Comparison of ENCODE assay signal across 13 cellular contexts in the genomic region with DNA sequence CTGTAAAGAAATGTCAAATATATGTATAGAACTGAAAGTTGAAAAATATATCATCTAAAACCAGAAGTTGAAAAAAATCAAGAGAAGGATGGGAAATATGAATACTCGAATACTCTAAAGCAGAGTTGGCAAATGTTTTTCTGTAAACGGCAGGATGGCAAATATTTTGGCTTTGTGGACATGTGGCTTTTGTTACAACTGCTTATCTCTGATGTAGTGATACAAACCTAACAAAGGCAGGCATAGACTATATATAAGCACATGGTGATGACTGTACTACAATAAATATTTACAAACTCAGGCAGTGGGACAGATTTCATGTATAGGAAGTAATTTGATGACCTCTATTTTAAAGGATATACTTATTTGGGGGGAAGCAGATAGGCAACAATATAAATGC.
"Had no signal": no experiment of that assay in that cellular context is flagged by ENCODE, and none has a peak within 500 bp of the region (broad histone marks: within the 10 kb centered on the region; RNA-seq: fewer than 3 reads in every experiment).

No MANE protein-coding gene starts in this region.

- H3K27ac ChIP-seq: gastrocnemius medialis, right atrium auricular region had no signal

- H3K9me3 ChIP-seq: gastrocnemius medialis, right atrium auricular region had no signal

- H3K4me1 ChIP-seq: gastrocnemius medialis, right atrium auricular region had no signal

- H3K4me3 ChIP-seq: gastrocnemius medialis, right atrium auricular region had no signal

- H3K27me3 ChIP-seq: gastrocnemius medialis, right atrium auricular region had no signal

- H3K36me3 ChIP-seq: gastrocnemius medialis, right atrium auricular region had no signal

- FAIRE-seq: endometrium, urothelium cell line had no signal

- ATAC-seq: esophagus mucosa, gastrocnemius medialis, left lobe of liver, natural killer cell had no signal

- DNase-seq: effector memory CD4-positive, alpha-beta T cell; gastrocnemius medialis; glutamatergic neuron; islet precursor cell; natural killer cell; small intestine; stimulated activated CD4-positive, alpha-beta T cell treated with anti-CD3 and anti-CD28 coated beads, Interleukin-12 subunit alpha, Interleukin-12 subunit beta, amount 100 ng/mL, for 4 hours; stimulated activated naive CD4-positive, alpha-beta T cell had no signal
